In genomic region chr5:168679515-168679920, GRCh38 we compare ENCODE assay signal across 8 cellular contexts.
A peak's percentile ranks its signal among the peaks of the same experiment; 100 is the strongest.
DNase-seq lines count a peak whose midpoint lies in the region; ATAC-seq, FAIRE-seq and TF ChIP-seq lines count a peak whose summit lies in the region.

No MANE protein-coding gene starts in this region.

- H3K36me3 ChIP-seq in small intestine (ENCODE audit: control insufficient read depth in 2 of 2, insufficient read depth in 2 of 2, low read length in 2 of 2) = no peaks in the 10 kb centered on the region

- H3K4me3 ChIP-seq in astrocyte of the spinal cord (ENCODE audit: low read depth, low read length) (no peak overlapping the region), small intestine (ENCODE audit: low read depth in 1 of 2, low read length in 2 of 2) (no peak overlapping the region)

- ATAC-seq in GM21825 (IDR thresholded peaks at IDR 0.05; ENCODE audit: unreplicated experiment) (peak; percentile 60), GM18873 (IDR thresholded peaks at IDR 0.05; ENCODE audit: low FRiP score, unreplicated experiment) (no peak)

- in situ Hi-C loops in astrocyte of the spinal cord (cut with HindIII; ENCODE audit: low sequenced_read_pairs) = no loop called here

- FAIRE-seq in small intestine (lab: Jason Lieb, UNC) = no peak

- H3K27ac ChIP-seq in small intestine (ENCODE audit: low read depth in 1 of 2, low read length in 1 of 2) = no peak overlapping the region

- 8 to 12% (median 9%) methylated on average over 9 of the region's 9 CpGs for WGBS in small intestine, 3 donors

- peaks cover 0 to 3% of the 10 kb centered on the region in 2 donors for H3K4me1 ChIP-seq in small intestine (ENCODE audit: control insufficient read depth in 2 of 2, insufficient read depth in 1 of 2, low read depth in 1 of 2, low read length in 1 of 2)

- no peaks in the 10 kb centered on the region for H3K27me3 ChIP-seq in small intestine (ENCODE audit: control insufficient read depth in 2 of 2, insufficient read depth in 2 of 2, low read length in 2 of 2)

- peak; percentile 95 for TF ChIP-seq CTCF in astrocyte of the spinal cord (IDR thresholded peaks at IDR 0.05; ENCODE audit: low read depth, low read length)

- no peaks in the 10 kb centered on the region for H3K9me3 ChIP-seq in small intestine (ENCODE audit: control insufficient read depth, low read depth)

- DNase-seq in D341Med (ENCODE audit: low spot score) = peak; percentile 79
- peak; percentile 36 for DNase-seq in NCI-H1092 treated with DMSO at 0.1 percent for 48 hours (lab: John Stamatoyannopoulos, UW)
- DNase-seq in T-helper 2 cell = peak in 4 of 5 experiments; percentile 6 to 61 (median 40)
- DNase-seq in astrocyte of the spinal cord (ENCODE audit: low read depth, low spot score) = peak; percentile 67
- peak; percentile 77 for DNase-seq in iPS DF 19.7 (ENCODE audit: low read depth, low spot score)
- peak; percentile 78 for DNase-seq in small intestine
